17 cellular contexts compared by ENCODE assay signal in genomic region chr3:73556520-73557371, GRCh38.
A peak's percentile ranks its signal among the peaks of the same experiment; 100 is the strongest.
DNase-seq lines count a peak whose midpoint lies in the region; ATAC-seq, FAIRE-seq and TF ChIP-seq lines count a peak whose summit lies in the region.
"Had no signal": no experiment of that assay in that cellular context is flagged by ENCODE, and none has a peak within 500 bp of the region (broad histone marks: within the 10 kb centered on the region; RNA-seq: fewer than 3 reads in every experiment).

No MANE protein-coding gene starts in this region.

- no peak for TF ChIP-seq RAD21 in liver (IDR thresholded peaks at IDR 0.05)
- TF ChIP-seq RAD21 in HepG2 (CRISPR knock-in tag; IDR thresholded peaks at IDR 0.05) = no peak

- H3K9me3 ChIP-seq in liver (ENCODE audit: control insufficient read depth in 4 of 4, low read length in 3 of 4) (no peaks in the 10 kb centered on the region), HepG2 (ENCODE audit: low read length) (no peaks in the 10 kb centered on the region), heart right ventricle (no peaks in the 10 kb centered on the region), psoas muscle (no peaks in the 10 kb centered on the region)
- H3K9me3 ChIP-seq: upper lobe of right lung had no signal

- TF ChIP-seq CTCF in liver (IDR thresholded peaks at IDR 0.05; ENCODE audit: low read depth, low read length, missing input control) (no peak), HepG2 (CRISPR knock-in tag; IDR thresholded peaks at IDR 0.05) (no peak), heart right ventricle (IDR thresholded peaks at IDR 0.05) (no peak), psoas muscle (IDR thresholded peaks at IDR 0.05) (no peak), lower leg skin (IDR thresholded peaks at IDR 0.05) (no peak), foreskin keratinocyte (conservative IDR thresholded peaks at IDR 0.05) (no peak)

- no peak overlapping the region for H3K4me3 ChIP-seq in liver (ENCODE audit: low read depth in 1 of 3, low read length in 3 of 3)
- no peak overlapping the region for H3K4me3 ChIP-seq in HepG2 (replicated peaks in 1 of 3; ENCODE audit: insufficient read depth in 1 of 3, low read depth in 2 of 3, low read length in 3 of 3)
- no peak overlapping the region for H3K4me3 ChIP-seq in heart right ventricle
- H3K4me3 ChIP-seq in psoas muscle = no peak overlapping the region
- no peak overlapping the region for H3K4me3 ChIP-seq in lower leg skin (ENCODE audit: low read depth, poor library complexity, severe bottlenecking)
- H3K4me3 ChIP-seq: upper lobe of right lung had no signal

- H3K4me1 ChIP-seq in liver (ENCODE audit: control insufficient read depth in 4 of 4, insufficient read depth in 4 of 4, low read length in 3 of 4) (no peaks in the 10 kb centered on the region), HepG2 (ENCODE audit: insufficient read depth, low read length) (no peaks in the 10 kb centered on the region), heart right ventricle (peaks cover 0 to 87% (median 54%) of the 10 kb centered on the region in 9 donors), psoas muscle (peaks cover 56% of the 10 kb centered on the region), foreskin keratinocyte (no peaks in the 10 kb centered on the region)

- H3K36me3 ChIP-seq in liver (ENCODE audit: control insufficient read depth in 4 of 4, insufficient read depth in 3 of 4, low read depth in 1 of 4, low read length in 3 of 4) (no peaks in the 10 kb centered on the region), HepG2 (replicated peaks in 1 of 2; ENCODE audit: control insufficient read depth in 1 of 2, insufficient read depth in 2 of 2, low read length in 2 of 2) (no peaks in the 10 kb centered on the region), heart right ventricle (no peaks in the 10 kb centered on the region), psoas muscle (ENCODE audit: insufficient read depth in 1 of 2, low read depth in 1 of 2) (no peaks in the 10 kb centered on the region)
- H3K36me3 ChIP-seq: upper lobe of right lung had no signal

- no peak overlapping the region for H3K27ac ChIP-seq in liver (ENCODE audit: low read depth in 1 of 2, low read length in 2 of 2)
- no peak overlapping the region for H3K27ac ChIP-seq in HepG2 (ENCODE audit: extremely low read length, insufficient read depth, low read length)
- peak overlapping the region in 9 of 10 donors; percentile 38 to 83 (median 65) for H3K27ac ChIP-seq in heart right ventricle
- H3K27ac ChIP-seq in psoas muscle = peak overlapping the region; percentile 69
- H3K27ac ChIP-seq in foreskin keratinocyte = no peak overlapping the region
- H3K27ac ChIP-seq: upper lobe of right lung had no signal

- intact Hi-C loops in HepG2 (cut with micrococcal nuclease; ENCODE audit: unreplicated experiment) = no loop called here
- intact Hi-C loops in heart right ventricle (cut with DNase I) = no loop called here
- intact Hi-C loops in psoas muscle (cut with DNase I) = no loop called here
- intact Hi-C loops in lower leg skin (cut with DNase I; ENCODE audit: low total_unique reads) = no loop called here

- no peak overlapping the region for H2AFZ ChIP-seq in HepG2 (ENCODE audit: low read length)

- no peaks in the 10 kb centered on the region for H3K27me3 ChIP-seq in liver (ENCODE audit: control insufficient read depth in 4 of 4, insufficient read depth in 4 of 4, low read length in 3 of 4)
- H3K27me3 ChIP-seq in HepG2 (ENCODE audit: control insufficient read depth in 1 of 2, insufficient read depth in 2 of 2, low read length in 2 of 2) = no peaks in the 10 kb centered on the region
- no peaks in the 10 kb centered on the region for H3K27me3 ChIP-seq in heart right ventricle
- no peaks in the 10 kb centered on the region for H3K27me3 ChIP-seq in psoas muscle (ENCODE audit: insufficient read depth in 3 of 3, low read length in 2 of 3)
- H3K27me3 ChIP-seq in foreskin keratinocyte = no peaks in the 10 kb centered on the region
- H3K27me3 ChIP-seq: upper lobe of right lung had no signal

- in situ Hi-C loops in HepG2 (cut with HindIII; ENCODE audit: extremely low pct_ligation_motif_present, low pct_unique_long_range_greater_than_20kb) = no loop called here

- BruUV-seq in HepG2 (replicated peaks; lab: Mats Ljungman, UMichigan) = no TSS peak

- no peak for TF ChIP-seq EP300 in HepG2 (IDR thresholded peaks at IDR 0.05; ENCODE audit: low read depth in 2 of 2, low read length in 2 of 2)
- TF ChIP-seq EP300 in HepG2 (CRISPR knock-in tag; IDR thresholded peaks at IDR 0.05; ENCODE audit: borderline replicate concordance) = no peak

- no peak for FAIRE-seq in HepG2 (lab: Jason Lieb, UNC)
- FAIRE-seq: GM12891 had no signal

- 64% methylated on average over 3 of the region's 3 CpGs for WGBS in liver
- WGBS in HepG2 (ENCODE audit: low lambda C conversion rate) = 38% methylated on average over 3 of the region's 3 CpGs
- 36 to 40% methylated on average over 3 of the region's 3 CpGs for WGBS in heart right ventricle, 2 donors
- 31 to 49% (median 38%) methylated on average over 3 of the region's 3 CpGs for WGBS in psoas muscle, 3 donors
- WGBS in lower leg skin, 2 donors = 53 to 54% methylated on average over 3 of the region's 3 CpGs

- POLR2A ChIA-PET in HepG2 (lab: Yijun Ruan, JAX) = no interaction called here

- no peak for DNase-seq in HepG2 (ENCODE audit: low spot score)
- no peak for DNase-seq in heart right ventricle
- peak in 1 of 2 donors; percentile 58 for DNase-seq in psoas muscle
- no peak for DNase-seq in lower leg skin (ENCODE audit: low spot score in 2 of 2)
- DNase-seq in foreskin keratinocyte = no peak
- DNase-seq: activated CD8-positive, alpha-beta T cell treated with anti-CD3 and anti-CD28 coated beads for 36 hours; amniotic stem cell; CD8-positive, alpha-beta memory T cell; cortex of kidney; midbrain; NCI-H1105; NK-92 treated with Interleukin-12 subunit alpha and Interleukin-12 subunit beta, amount 100 ng/mL, for 24 hours; upper lobe of right lung had no signal

- CTCF ChIA-PET in HepG2 (lab: Yijun Ruan, JAX; ENCODE audit: low intra/inter-chr PET ratio, low total read pairs) = no interaction called here

- H4K20me1 ChIP-seq in HepG2 (ENCODE audit: insufficient read depth, low read length) = no peaks in the 10 kb centered on the region

- ATAC-seq in HepG2 (no peak), heart right ventricle (peak; percentile 20 to 61 (median 43)), psoas muscle (peak in 2 of 4 donors; percentile 14 to 28), HG03457 (IDR thresholded peaks at IDR 0.05; ENCODE audit: unreplicated experiment) (no peak), HG03442 (IDR thresholded peaks at IDR 0.05; ENCODE audit: unreplicated experiment) (no peak), foreskin keratinocyte (no peak)
- ATAC-seq: activated CD8-positive, alpha-beta T cell treated with anti-CD3 and anti-CD28 coated beads for 36 hours; upper lobe of right lung had no signal

- TF ChIP-seq POLR2A in HepG2 (IDR thresholded peaks at IDR 0.05; ENCODE audit: insufficient read depth in 1 of 2, low read depth in 2 of 2, low read length in 2 of 2) = no peak
- TF ChIP-seq POLR2A in lower leg skin (IDR thresholded peaks at IDR 0.05) = no peak

- no peaks in the 10 kb centered on the region for H3K79me2 ChIP-seq in HepG2 (ENCODE audit: insufficient read depth, low read length)

- H3K4me2 ChIP-seq in HepG2 (ENCODE audit: low read depth, low read length) = no peak overlapping the region

- H3K9ac ChIP-seq in liver (ENCODE audit: low read depth in 1 of 2, low read length in 2 of 2) = no peak overlapping the region
- no peak overlapping the region for H3K9ac ChIP-seq in HepG2 (ENCODE audit: insufficient read depth, low read depth, low read length)

TF ChIP-seq in liver, 16 proteins besides CTCF, POLR2A, EP300 and RAD21 (continues in another document):
- peak; percentile 42 for TF ChIP-seq NR2F2 (IDR thresholded peaks at IDR 0.05)

TF ChIP-seq in HepG2, 621 proteins besides CTCF, POLR2A, EP300 and RAD21 (continues in another document):
- TF ChIP-seq ZNF687 (CRISPR knock-in tag; IDR thresholded peaks at IDR 0.05) (no peak), SP4 (CRISPR knock-in tag; IDR thresholded peaks at IDR 0.05) (no peak), CBX1 (IDR thresholded peaks at IDR 0.05; ENCODE audit: low read depth) (no peak), U2AF1 (optimal IDR thresholded peaks at IDR 0.05; ENCODE audit: low read depth, low read length) (no peak)

Comparison
In these comparisons a context has a peak if more than half of its experiments do, and no peak if none do; other contexts are left out.
1. H3K27ac ChIP-seq: peak in heart right ventricle (9 of 10) and psoas muscle (single experiment); none in liver (0 of 2), HepG2 (single experiment) and foreskin keratinocyte (single experiment).
2. ATAC-seq: peak in heart right ventricle (8 of 8); none in HepG2 (single experiment), HG03457 (single experiment), HG03442 (single experiment) and foreskin keratinocyte (single experiment).